11 cellular contexts compared by ENCODE assay signal in the genomic region with DNA sequence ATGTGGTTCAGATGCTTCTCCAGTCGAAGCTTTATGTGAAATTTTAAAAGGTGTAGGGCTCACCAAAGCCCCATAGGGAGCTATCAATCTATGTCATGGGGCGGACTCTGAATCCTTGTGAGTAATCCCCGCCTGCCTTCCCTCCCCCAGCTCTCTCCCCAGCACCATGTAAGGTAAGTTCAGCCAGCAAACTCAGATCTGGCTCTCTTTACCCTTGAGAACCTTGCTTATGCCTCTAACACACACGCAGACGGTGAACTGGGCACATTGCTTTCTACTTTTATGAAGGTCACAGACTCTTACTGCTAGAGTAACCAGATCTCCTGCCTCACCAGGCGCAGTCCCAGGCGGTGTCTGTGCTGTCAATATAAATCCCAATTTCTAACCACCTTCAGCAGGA.
DNase-seq lines count a peak whose midpoint lies in the region; ATAC-seq and TF ChIP-seq lines count a peak whose summit lies in the region.
"Had no signal": no experiment of that assay in that cellular context is flagged by ENCODE, and none has a peak within 500 bp of the region (broad histone marks: within the 10 kb centered on the region; RNA-seq: fewer than 3 reads in every experiment).

No MANE protein-coding gene starts in this region.

- H3K9ac ChIP-seq in HUES6 (ENCODE audit: low read length), result peak overlapping the region; percentile 37

- ATAC-seq in HG03469 (IDR thresholded peaks at IDR 0.05; ENCODE audit: unreplicated experiment) (no peak), GM18867 (IDR thresholded peaks at IDR 0.05; ENCODE audit: unreplicated experiment) (no peak), esophagus mucosa (no peak)
- ATAC-seq: activated CD8-positive, alpha-beta T cell treated with anti-CD3 and anti-CD28 coated beads for 36 hours had no signal

- peak; percentile 99 for DNase-seq in NCI-H510A treated with DMSO at 0.1 percent for 48 hours (lab: John Stamatoyannopoulos, UW)
- DNase-seq in cardiac muscle cell (ENCODE audit: low read depth in 1 of 2, low spot score in 1 of 2), result peak in 1 of 2 donors; percentile 60
- peak; percentile 53 for DNase-seq in renal cortical epithelial cell (ENCODE audit: low read depth)
- DNase-seq in NCI-H526 (lab: John Stamatoyannopoulos, UW), result no peak
- DNase-seq: activated CD8-positive, alpha-beta T cell treated with anti-CD3 and anti-CD28 coated beads for 36 hours; activated gamma-delta T cell treated with Interleukin-2 at 50 U/mL for 16 hours; retina had no signal

- no peak for TF ChIP-seq CTCF in cardiac muscle cell (IDR thresholded peaks at IDR 0.05; ENCODE audit: low read depth, low read length)

- no peak overlapping the region for H3K4me3 ChIP-seq in HUES6 (ENCODE audit: low read depth, low read length)
- H3K4me3 ChIP-seq in cardiac muscle cell, result no peak overlapping the region

- no peaks in the 10 kb centered on the region for H3K9me3 ChIP-seq in HUES6 (ENCODE audit: control insufficient read depth, insufficient read depth, low read depth, low read length)
- no peaks in the 10 kb centered on the region for H3K9me3 ChIP-seq in cardiac muscle cell (ENCODE audit: low read depth)

- no peaks in the 10 kb centered on the region for H3K36me3 ChIP-seq in HUES6 (ENCODE audit: control insufficient read depth, insufficient read depth, low read length)
- H3K36me3 ChIP-seq in cardiac muscle cell, result no peaks in the 10 kb centered on the region

- H3K27me3 ChIP-seq in HUES6 (ENCODE audit: control insufficient read depth, insufficient read depth, low read length), result no peaks in the 10 kb centered on the region
- no peaks in the 10 kb centered on the region for H3K27me3 ChIP-seq in cardiac muscle cell

- H3K27ac ChIP-seq in HUES6 (ENCODE audit: low read depth, low read length), result peak overlapping the region; percentile 22; the same call in 1 of the 2 replicates
- H3K27ac ChIP-seq in cardiac muscle cell, result peak overlapping the region; percentile 78

- H3K4me1 ChIP-seq in HUES6 (ENCODE audit: control insufficient read depth, insufficient read depth, low read length) (peaks cover 11% of the 10 kb centered on the region), cardiac muscle cell (ENCODE audit: low read depth) (peaks cover 29% of the 10 kb centered on the region)

Comparison
In these comparisons a context has a peak if more than half of its experiments do, and no peak if none do; other contexts are left out.
1. DNase-seq: peak in NCI-H510A treated with DMSO at 0.1 percent for 48 hours (single experiment) and renal cortical epithelial cell (single experiment); none in NCI-H526 (0 of 2).